Comparison of ENCODE assay signal across 27 cellular contexts in genomic region chr3:178519701-178520100, GRCh38. TPM values are rescaled to one million over a fixed set of nuclear protein-coding genes. Genes with fewer than 3 reads are reported as not detected.
"Had no signal": no experiment of that assay in that cellular context is flagged by ENCODE, and none has a peak within 500 bp of the region (broad histone marks: within the 10 kb centered on the region; RNA-seq: fewer than 3 reads in every experiment).

No MANE protein-coding gene starts in this region.

- H3K27ac ChIP-seq: adrenal gland, PC-9 had no signal

- H2AFZ ChIP-seq: PC-9 had no signal

- H3K27me3 ChIP-seq: adrenal gland had no signal

- H3K9me3 ChIP-seq: adrenal gland had no signal

- H3K36me3 ChIP-seq: adrenal gland had no signal

- H3K4me3 ChIP-seq: adrenal gland had no signal

- DNase-seq: activated CD4-positive, alpha-beta T cell treated with anti-CD3 and anti-CD28 coated beads for 36 hours; activated CD4-positive, alpha-beta T cell treated with anti-CD3 and anti-CD28 coated beads, Interleukin-2, amount 10 ng/mL, durations not matched to agents 7 days and 5 days; activated CD4-positive, alpha-beta T cell treated with anti-CD3 and anti-CD28 coated beads, Interleukin-2, amount 50 U/mL, for 48 hours; activated CD8-positive, alpha-beta T cell treated with anti-CD3 and anti-CD28 coated beads, Interleukin-2, amount 10 ng/mL, durations not matched to agents 7 days and 5 days; activated gamma-delta T cell treated with Interleukin-2 at 50 U/mL for 16 hours; activated naive CD4-positive, alpha-beta T cell treated with anti-CD3 and anti-CD28 coated beads for 36 hours; activated T-cell treated with anti-CD3 and anti-CD28 coated beads, Interleukin-2, amount 50 U/mL, for 24 hours; adrenal gland; anterior cingulate cortex; caudate nucleus; cerebellar nuclear complex; Karpas-422; MV-4-11; NCI-H1092; NCI-H1436 treated with DMSO at 0.1 percent for 48 hours; NCI-H1694 treated with DMSO at 0.1 percent for 48 hours; NCI-H2029; NCI-H345; NCI-H524 treated with DMSO at 0.1 percent for 48 hours; NK-92 treated with Interleukin-12 subunit alpha and Interleukin-12 subunit beta, amount 100 ng/mL, for 24 hours; PC-9; Right ventricle myocardium superior had no signal

- H3K4me1 ChIP-seq: adrenal gland had no signal

- ATAC-seq: activated CD4-positive, alpha-beta T cell treated with anti-CD3 and anti-CD28 coated beads for 36 hours; activated CD8-positive, alpha-beta T cell treated with anti-CD3 and anti-CD28 coated beads, Interleukin-2, amount 10 ng/mL, durations not matched to agents 7 days and 5 days; activated naive CD4-positive, alpha-beta T cell treated with anti-CD3 and anti-CD28 coated beads, Interleukin-2, amount 50 U/mL, for 72 hours; WTC11 had no signal

RNA-seq across cellular contexts. Expression of gene KCNMB2, which starts 16.5 kb away (rescaled TPM):
- total RNA-seq: activated CD4-positive, alpha-beta T cell treated with anti-CD3 and anti-CD28 coated beads for 36 hours; activated CD4-positive, alpha-beta T cell treated with anti-CD3 and anti-CD28 coated beads, Interleukin-2, amount 10 ng/mL, durations not matched to agents 7 days and 5 days; activated CD8-positive, alpha-beta T cell treated with anti-CD3 and anti-CD28 coated beads, Interleukin-2, amount 10 ng/mL, durations not matched to agents 7 days and 5 days; activated naive CD4-positive, alpha-beta T cell treated with anti-CD3 and anti-CD28 coated beads for 36 hours; activated naive CD4-positive, alpha-beta T cell treated with anti-CD3 and anti-CD28 coated beads, Interleukin-2, amount 50 U/mL, for 72 hours; bronchial epithelial cell; MCF 10A; OCI-LY7; PC-9; WTC11 had no signal
